ENCODE assay signal across 8 cellular contexts in genomic region chr1:26787706-26788514, GRCh38. TPM values are rescaled to one million over a fixed set of nuclear protein-coding genes. Genes with fewer than 3 reads are reported as not detected.
DNase-seq lines count a peak whose midpoint lies in the region; ATAC-seq, FAIRE-seq and TF ChIP-seq lines count a peak whose summit lies in the region.

TSS of gene PIGV (plus strand) at chr1:26787950. CDS start at chr1:26790816, 2,866 bp downstream.

- H3K27me3 ChIP-seq in adrenal gland: no peaks in the 10 kb centered on the region

- intact Hi-C loops in T-helper 1 cell treated with Interleukin-12 subunit alpha and Interleukin-12 subunit beta and Interleukin-4 antibody, amounts not matched to agents 30 ng/mL and 1 ng/mL, for 36 hours (cut with micrococcal nuclease): loop anchor here (1.0 to 10.0 kb wide), 11 partner anchors 44 to 471 kb away; partner anchors contain the start of genes CD52, DHDDS, HMGN2 and TRNP1
- intact Hi-C loops in adrenal gland (cut with DNase I) (loop anchor here in 1 of 2 donors (2.0 kb wide), 1 partner anchor 187 kb away; no protein-coding TSS in a partner anchor), left ventricle myocardium superior (cut with micrococcal nuclease) (loop anchor here (2.0 kb wide), 2 partner anchors 95 to 185 kb away; no protein-coding TSS in a partner anchor)

- H3K36me3 ChIP-seq in adrenal gland (replicated peaks in 1 of 2): no peaks in the 10 kb centered on the region

- no peaks in the 10 kb centered on the region for H3K9me3 ChIP-seq in adrenal gland (replicated peaks in 1 of 3)

- peak within 1 kb of the TSS; percentile 36 to 80 (median 72) for H3K4me3 ChIP-seq in adrenal gland

- ATAC-seq in HG02763 (IDR thresholded peaks at IDR 0.05; ENCODE audit: unreplicated experiment) (peak; percentile 67), left ventricle myocardium superior (peak; percentile 88)

- peak within 1 kb of the TSS; percentile 91 to 99 (median 98) for H3K27ac ChIP-seq in adrenal gland

- H3K4me1 ChIP-seq in adrenal gland (replicated peaks in 1 of 2): peaks cover 41 to 58% of the 10 kb centered on the region in 2 donors

- TF ChIP-seq POLR2A in GM12892 (IDR thresholded peaks at IDR 0.05; ENCODE audit: low read depth, low read length) (peak; percentile 80), adrenal gland (IDR thresholded peaks at IDR 0.05) (peak; percentile 47 to 53)

- TF ChIP-seq CTCF in adrenal gland (IDR thresholded peaks at IDR 0.05): peak in 4 of 6 experiments; percentile 24 to 54 (median 40)

- FAIRE-seq in GM12892 (lab: Jason Lieb, UNC): peak; percentile 93
- peak; percentile 17 for FAIRE-seq in urothelium cell line (lab: Jason Lieb, UNC)

- 0 to 1% (median 0%) methylated on average over 9 to 63 of the region's 63 CpGs for WGBS in adrenal gland, 4 donors

- peak; percentile 81 for DNase-seq in GM12892 (ENCODE audit: insufficient read length)
- peak; percentile 48 for DNase-seq in NCI-H146 treated with DMSO at 0.1 percent for 48 hours (lab: John Stamatoyannopoulos, UW; ENCODE audit: unreplicated experiment)
- DNase-seq in adrenal gland: peak; percentile 83 to 91 (median 87)
- peak; percentile 96 for DNase-seq in left ventricle myocardium superior
- DNase-seq in putamen (ENCODE audit: low spot score): peak; percentile 90
- DNase-seq in urothelium cell line (ENCODE audit: low spot score): peak; percentile 95

RNA-seq across cellular contexts. Expression of gene PIGV, which starts in this region (rescaled TPM):
- 12.9 TPM for polyA plus RNA-seq in GM12892 (2012; ENCODE audit: missing spikeins)
- 11.3 and 12.2 TPM in 2 replicates for total RNA-seq in T-helper 1 cell treated with Interleukin-12 subunit alpha and Interleukin-12 subunit beta and Interleukin-4 antibody, amounts not matched to agents 30 ng/mL and 1 ng/mL, for 36 hours
- total RNA-seq in adrenal gland: 10 to 100 TPM; 11.8 to 43.1 (median 34.4) TPM
- polyA plus RNA-seq in adrenal gland: 10 to 100 TPM in 1 of 3 donors, 1 to 10 TPM in 2; 6.7 to 18.7 (median 8.5) TPM
- total RNA-seq in left ventricle myocardium superior: 4.5 TPM

Comparison
In these comparisons a context has a peak if more than half of its experiments do, and no peak if none do; other contexts are left out.
1. Peak in every context shown above with its lines: DNase-seq, ATAC-seq, H3K4me3 ChIP-seq and H3K27ac ChIP-seq.